In the genomic region with DNA sequence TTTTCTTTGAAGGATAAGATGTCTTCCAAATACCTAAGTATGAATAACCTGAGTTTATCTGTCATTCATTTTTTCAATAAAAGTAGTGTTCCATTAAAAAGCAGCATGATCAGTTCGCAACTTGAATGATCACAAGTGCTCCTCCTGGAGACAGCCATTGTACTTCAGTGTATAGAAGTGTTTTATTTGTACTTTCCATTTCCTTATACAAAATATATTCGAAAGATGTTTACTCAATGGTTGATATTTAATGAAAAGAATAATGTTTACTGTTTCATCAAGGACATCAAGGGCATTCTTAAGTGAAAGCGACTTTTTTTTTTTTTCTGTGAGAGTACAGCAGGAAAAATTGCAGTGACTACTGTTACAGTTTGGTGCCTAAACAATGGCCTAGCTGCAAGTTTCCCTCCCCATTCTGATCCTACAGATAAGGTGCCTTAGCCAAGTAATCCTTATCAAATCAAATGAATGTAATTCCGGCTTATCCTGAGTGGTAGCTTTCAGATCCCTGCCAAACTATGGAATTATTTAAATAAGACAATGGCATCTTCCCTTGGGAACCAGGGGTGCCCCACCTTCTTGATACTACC, we compare ENCODE assay signal across 1 cellular context.
TF ChIP-seq lines count a peak whose summit lies in the region.

No MANE protein-coding gene starts in this region.

TF ChIP-seq in H1, 55 proteins besides CTCF, POLR2A, EP300 and RAD21 (continued from another document):
- TF ChIP-seq CHD7 (IDR thresholded peaks at IDR 0.05; ENCODE audit: insufficient replicate concordance, low read length) (no peak), CTBP2 (IDR thresholded peaks at IDR 0.05; ENCODE audit: borderline replicate concordance, insufficient read depth, insufficient read length, low read length) (no peak), POU5F1 (IDR thresholded peaks at IDR 0.05; ENCODE audit: low read depth, low read length) (no peak), YY1 (IDR thresholded peaks at IDR 0.05; ENCODE audit: low read depth, low read length) (no peak), GTF2F1 (IDR thresholded peaks at IDR 0.05; ENCODE audit: borderline replicate concordance, low read depth, low read length) (no peak), CHD1 (IDR thresholded peaks at IDR 0.05; ENCODE audit: low read depth, low read length) (no peak), NRF1 (IDR thresholded peaks at IDR 0.05; ENCODE audit: low read depth, low read length) (no peak), HDAC2 (IDR thresholded peaks at IDR 0.05; ENCODE audit: borderline replicate concordance in 1 of 2, low read depth in 2 of 2, low read length in 2 of 2) (no peak), TBP (IDR thresholded peaks at IDR 0.05; ENCODE audit: low read depth, low read length) (no peak), NANOG (IDR thresholded peaks at IDR 0.05; ENCODE audit: insufficient read depth, low read depth, low read length, poor library complexity, severe bottlenecking) (no peak), CHD2 (IDR thresholded peaks at IDR 0.05; ENCODE audit: low read length) (no peak), SAP30 (IDR thresholded peaks at IDR 0.05; ENCODE audit: insufficient read depth, insufficient replicate concordance, low read length) (no peak), SUZ12 (IDR thresholded peaks at IDR 0.05; ENCODE audit: low read length) (no peak), TAF1 (IDR thresholded peaks at IDR 0.05; ENCODE audit: low read depth, low read length) (no peak), CREB1 (IDR thresholded peaks at IDR 0.05) (no peak)
